28 cellular contexts compared by ENCODE assay signal in genomic region chr13:111539252-111539651, GRCh38.
"Had no signal": no experiment of that assay in that cellular context is flagged by ENCODE, and none has a peak within 500 bp of the region (broad histone marks: within the 10 kb centered on the region; RNA-seq: fewer than 3 reads in every experiment).

No MANE protein-coding gene starts in this region.

- H3K4me1 ChIP-seq: parathyroid adenoma, prostate gland, right atrium auricular region, sigmoid colon, testis, tibial artery, transverse colon, upper lobe of right lung, uterus had no signal

- ATAC-seq: naive thymus-derived CD4-positive, alpha-beta T cell; natural killer cell; stimulated activated memory B cell treated with anti-CD40 and anti-IgM and Interleukin-4, amounts not matched to agents 10 μg/mL and 1 μg/mL and 100 μg/mL, for 72 hours; stimulated activated naive CD8-positive, alpha-beta T cell treated with anti-CD3 and anti-CD28 coated beads, Interleukin-15, amount 100 ng/mL, for 72 hours; stimulated activated naive CD8-positive, alpha-beta T cell treated with anti-CD3 and anti-CD28 coated beads, Interleukin-15, Interleukin-2, amounts not matched to agents 100 U/mL and 50 U/mL, for 24 hours; upper lobe of right lung had no signal

- H3K4me3 ChIP-seq: neural progenitor cell, ovary, prostate gland, right atrium auricular region, right lobe of liver, sigmoid colon, suprapubic skin, testis, tibial artery, transverse colon, upper lobe of right lung, uterus had no signal

- H3K9me3 ChIP-seq: ovary, prostate gland, right atrium auricular region, right lobe of liver, sigmoid colon, suprapubic skin, testis, tibial artery, transverse colon, upper lobe of right lung, uterus had no signal

- H3K36me3 ChIP-seq: neural progenitor cell, ovary, prostate gland, right atrium auricular region, right lobe of liver, sigmoid colon, suprapubic skin, tibial artery, transverse colon, upper lobe of right lung, uterus had no signal

- H3K27ac ChIP-seq: neural progenitor cell, ovary, parathyroid adenoma, prostate gland, right atrium auricular region, right lobe of liver, sigmoid colon, suprapubic skin, testis, tibial artery, transverse colon, upper lobe of right lung, uterus had no signal

- DNase-seq: naive thymus-derived CD4-positive, alpha-beta T cell; natural killer cell; occipital lobe; ovary; retina; right lobe of liver; sigmoid colon; small intestine; stimulated activated CD4-positive, alpha-beta T cell treated with anti-CD3 and anti-CD28 coated beads, Interleukin-12 subunit alpha, Interleukin-12 subunit beta, amount 100 ng/mL, for 4 hours; stimulated activated CD4-positive, alpha-beta T cell treated with anti-CD3 and anti-CD28 coated beads, Interleukin-1b, Interleukin-23, amount 100 ng/mL, for 48 hours; stimulated activated CD4-positive, alpha-beta T cell treated with anti-CD3 and anti-CD28 coated beads, Interleukin-4, amount 100 ng/mL, for 1 hour; stimulated activated CD4-positive, alpha-beta T cell treated with anti-CD3 and anti-CD28 coated beads, Interleukin-4, amount 100 ng/mL, for 4 hours; stimulated activated CD8-positive, alpha-beta memory T cell treated with anti-CD3 and anti-CD28 coated beads, Interleukin-4, amount 100 ng/mL, for 48 hours; stimulated activated naive CD4-positive, alpha-beta T cell; stimulated activated naive CD8-positive, alpha-beta T cell treated with anti-CD3 and anti-CD28 coated beads, Interleukin-15, amount 100 ng/mL, for 72 hours; stimulated activated naive CD8-positive, alpha-beta T cell treated with anti-CD3 and anti-CD28 coated beads, Interleukin-15, Interleukin-2, amounts not matched to agents 100 U/mL and 50 U/mL, for 24 hours; substantia nigra; testis; transverse colon; upper lobe of right lung; uterus had no signal

- H3K27me3 ChIP-seq: ovary, right lobe of liver, testis had no signal
